23 cellular contexts compared by ENCODE assay signal in genomic region chr1:208500379-208500778, GRCh38.
"Had no signal": no experiment of that assay in that cellular context is flagged by ENCODE, and none has a peak within 500 bp of the region (broad histone marks: within the 10 kb centered on the region; RNA-seq: fewer than 3 reads in every experiment).

No MANE protein-coding gene starts in this region.

- H3K4me3 Mint-ChIP-seq: activated naive CD4-positive, alpha-beta T cell treated with anti-CD3 and anti-CD28 coated beads, Interleukin-2, amount 10 ng/mL, durations not matched to agents 7 days and 5 days; activated naive CD8-positive, alpha-beta T cell treated with anti-CD3 and anti-CD28 coated beads, Interleukin-2, amount 50 U/mL, for 24 hours; brain; immature natural killer cell; naive B cell; neural progenitor cell; stimulated activated naive CD8-positive, alpha-beta T cell treated with anti-CD3 and anti-CD28 coated beads, Interleukin-15, amount 100 ng/mL, for 72 hours had no signal

- H3K9me3 Mint-ChIP-seq: activated naive CD4-positive, alpha-beta T cell treated with anti-CD3 and anti-CD28 coated beads, Interleukin-2, amount 10 ng/mL, durations not matched to agents 7 days and 5 days; activated naive CD8-positive, alpha-beta T cell treated with anti-CD3 and anti-CD28 coated beads, Interleukin-2, amount 50 U/mL, for 24 hours; stimulated activated naive CD8-positive, alpha-beta T cell treated with anti-CD3 and anti-CD28 coated beads, Interleukin-15, amount 100 ng/mL, for 72 hours had no signal

- H3K36me3 Mint-ChIP-seq: activated naive CD4-positive, alpha-beta T cell treated with anti-CD3 and anti-CD28 coated beads, Interleukin-2, amount 10 ng/mL, durations not matched to agents 7 days and 5 days; brain; naive B cell had no signal

- H3K27ac Mint-ChIP-seq: activated naive CD4-positive, alpha-beta T cell treated with anti-CD3 and anti-CD28 coated beads, Interleukin-2, amount 10 ng/mL, durations not matched to agents 7 days and 5 days; activated naive CD8-positive, alpha-beta T cell treated with anti-CD3 and anti-CD28 coated beads, Interleukin-2, amount 50 U/mL, for 24 hours; immature natural killer cell; naive B cell; neural progenitor cell; stimulated activated naive CD8-positive, alpha-beta T cell treated with anti-CD3 and anti-CD28 coated beads, Interleukin-15, amount 100 ng/mL, for 72 hours had no signal

- H3K27ac ChIP-seq: dorsolateral prefrontal cortex, neural progenitor cell, psoas muscle, suprapubic skin, transverse colon, vagina had no signal

- DNase-seq: activated CD4-positive, alpha-beta T cell treated with anti-CD3 and anti-CD28 coated beads, Interleukin-2, amount 50 U/mL, for 1 hour; activated CD8-positive, alpha-beta memory T cell treated with anti-CD3 and anti-CD28 coated beads for 24 hours; activated CD8-positive, alpha-beta memory T cell treated with anti-CD3 and anti-CD28 coated beads, Interleukin-2, amount 50 U/mL, for 48 hours; activated effector memory CD4-positive, alpha-beta T cell treated with Interleukin-2 at 50 U/mL for 16 hours; activated naive CD4-positive, alpha-beta T cell treated with anti-CD3 and anti-CD28 coated beads, Interleukin-2, amount 10 ng/mL, durations not matched to agents 7 days and 5 days; activated naive CD8-positive, alpha-beta T cell treated with anti-CD3 and anti-CD28 coated beads, Interleukin-2, amount 50 U/mL, for 24 hours; activated T-cell treated with anti-CD3 and anti-CD28 coated beads, Interleukin-2, amount 50 U/mL, for 48 hours; anterior cingulate cortex; caudate nucleus; dorsolateral prefrontal cortex; immature natural killer cell; kidney glomerular epithelial cell; mesenchymal stem cell; mucosa of descending colon; naive B cell; psoas muscle; right cardiac atrium; stimulated activated naive CD8-positive, alpha-beta T cell treated with anti-CD3 and anti-CD28 coated beads, Interleukin-15, amount 100 ng/mL, for 72 hours; transverse colon had no signal

- ATAC-seq: activated naive CD8-positive, alpha-beta T cell treated with anti-CD3 and anti-CD28 coated beads, Interleukin-2, amount 50 U/mL, for 24 hours; mucosa of descending colon; psoas muscle; right cardiac atrium; stimulated activated naive CD8-positive, alpha-beta T cell treated with anti-CD3 and anti-CD28 coated beads, Interleukin-15, amount 100 ng/mL, for 72 hours had no signal

- H3K9me3 ChIP-seq: mucosa of descending colon, psoas muscle, suprapubic skin, transverse colon, vagina had no signal

- H3K4me1 ChIP-seq: psoas muscle, suprapubic skin, transverse colon, vagina had no signal

- H3K36me3 ChIP-seq: neural progenitor cell, suprapubic skin, transverse colon, vagina had no signal

- H3K4me3 ChIP-seq: dorsolateral prefrontal cortex, mucosa of descending colon, neural progenitor cell, psoas muscle, suprapubic skin, transverse colon, vagina had no signal

- H3K27me3 ChIP-seq: neural progenitor cell, transverse colon, vagina had no signal

- H3K4me1 Mint-ChIP-seq: activated naive CD4-positive, alpha-beta T cell treated with anti-CD3 and anti-CD28 coated beads, Interleukin-2, amount 10 ng/mL, durations not matched to agents 7 days and 5 days; activated naive CD8-positive, alpha-beta T cell treated with anti-CD3 and anti-CD28 coated beads, Interleukin-2, amount 50 U/mL, for 24 hours; immature natural killer cell; naive B cell; stimulated activated naive CD8-positive, alpha-beta T cell treated with anti-CD3 and anti-CD28 coated beads, Interleukin-15, amount 100 ng/mL, for 72 hours had no signal
